ENCODE assay signal across 8 cellular contexts in the genomic region with DNA sequence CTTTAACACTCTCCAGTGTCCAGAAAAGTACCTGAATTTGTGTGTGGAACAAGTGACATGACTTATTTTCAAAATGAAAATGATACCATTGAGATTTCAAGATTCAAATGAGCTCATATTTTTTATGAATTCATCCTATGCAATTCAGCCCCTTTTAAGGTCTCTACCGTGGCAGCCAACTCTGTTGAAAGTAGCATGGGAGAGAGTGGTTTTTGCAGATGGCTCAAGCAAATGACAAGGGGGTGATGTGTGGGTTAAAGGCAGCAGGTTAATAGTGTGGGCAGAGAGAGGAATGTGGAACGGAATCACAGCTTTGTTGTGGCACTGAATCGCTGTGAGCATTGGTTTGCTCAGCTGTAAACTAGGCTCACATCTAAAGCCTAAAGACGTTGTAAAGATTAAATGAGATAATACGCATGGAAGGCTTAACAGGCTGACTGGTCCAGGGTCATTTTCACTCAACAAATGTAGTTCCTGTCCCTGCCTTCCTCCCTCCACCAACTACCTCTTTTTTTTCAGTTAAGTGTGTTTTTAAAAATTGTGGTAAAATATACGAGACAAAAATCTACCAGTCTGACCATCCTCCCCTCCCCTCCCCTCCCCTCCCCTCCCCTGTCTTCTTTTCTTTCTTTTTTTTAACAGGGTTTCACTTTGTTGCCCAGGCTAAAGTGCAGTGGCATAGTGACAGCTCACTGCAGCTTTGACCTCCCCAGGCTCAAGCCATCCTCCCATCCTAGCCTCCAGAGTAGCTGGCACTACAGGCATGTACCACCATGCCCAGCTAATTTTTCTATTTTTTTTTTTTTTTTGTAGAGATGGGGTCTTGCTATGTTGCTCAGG.
DNase-seq lines count a peak whose midpoint lies in the region; ATAC-seq and TF ChIP-seq lines count a peak whose summit lies in the region.

No MANE protein-coding gene starts in this region.

- H3K4me3 ChIP-seq in CD4-positive, CD25-positive, alpha-beta regulatory T cell (ENCODE audit: low read depth, low read length) = peak overlapping the region; percentile 52
- H3K4me3 ChIP-seq in HUES48 (ENCODE audit: low read depth, low read length) = no peak overlapping the region
- no peak overlapping the region for H3K4me3 ChIP-seq in vagina

- H3K27me3 ChIP-seq in CD4-positive, CD25-positive, alpha-beta regulatory T cell (ENCODE audit: control insufficient read depth, insufficient read depth, low read length) = no peaks in the 10 kb centered on the region
- 0 out of 2 replicates have a peak, but pooled peaks cover 2% of the 10 kb centered on the region for H3K27me3 ChIP-seq in HUES48 (ENCODE audit: control insufficient read depth, insufficient read depth, low read length)
- no peaks in the 10 kb centered on the region for H3K27me3 ChIP-seq in vagina

- H3K9me3 ChIP-seq in CD4-positive, CD25-positive, alpha-beta regulatory T cell (ENCODE audit: control insufficient read depth in 2 of 2, low read length in 2 of 2) = no peaks in the 10 kb centered on the region
- no peaks in the 10 kb centered on the region for H3K9me3 ChIP-seq in HUES48 (ENCODE audit: control insufficient read depth, insufficient read depth, low read length)
- no peaks in the 10 kb centered on the region for H3K9me3 ChIP-seq in vagina

- DNase-seq in CD4-positive, CD25-positive, alpha-beta regulatory T cell = peak in 2 of 3 donors; percentile 14 to 50
- DNase-seq in activated CD8-positive, alpha-beta T cell treated with anti-CD3 and anti-CD28 coated beads, Interleukin-2, amount 10 ng/mL, durations not matched to agents 7 days and 5 days = peak; percentile 68
- DNase-seq in memory B cell (ENCODE audit: low spot score in 2 of 2) (no peak), vagina (ENCODE audit: extremely low spot score in 2 of 2) (no peak), posterior cingulate gyrus (no peak)
- DNase-seq in NK-92 treated with Interleukin-12 subunit alpha and Interleukin-12 subunit beta, amount 100 ng/mL, for 24 hours (lab: John Stamatoyannopoulos, UW) = no peak

- no peaks in the 10 kb centered on the region for H3K36me3 Mint-ChIP-seq in CD4-positive, CD25-positive, alpha-beta regulatory T cell
- H3K36me3 Mint-ChIP-seq in activated CD8-positive, alpha-beta T cell treated with anti-CD3 and anti-CD28 coated beads, Interleukin-2, amount 10 ng/mL, durations not matched to agents 7 days and 5 days (ENCODE audit: low read depth) = peaks cover 1% of the 10 kb centered on the region
- no peaks in the 10 kb centered on the region for H3K36me3 Mint-ChIP-seq in memory B cell

- no peaks in the 10 kb centered on the region for H3K36me3 ChIP-seq in CD4-positive, CD25-positive, alpha-beta regulatory T cell (ENCODE audit: control insufficient read depth, insufficient read depth, low read length)
- H3K36me3 ChIP-seq in HUES48 (ENCODE audit: control insufficient read depth, insufficient read depth, low read length) (no peaks in the 10 kb centered on the region), vagina (no peaks in the 10 kb centered on the region)

- peaks cover 31% of the 10 kb centered on the region for H3K4me1 ChIP-seq in CD4-positive, CD25-positive, alpha-beta regulatory T cell (ENCODE audit: control insufficient read depth, insufficient read depth, low read length, poor library complexity, severe bottlenecking)
- H3K4me1 ChIP-seq in HUES48 (ENCODE audit: control insufficient read depth, insufficient read depth, low read length) (peaks cover 29% of the 10 kb centered on the region), vagina (peaks cover 18% of the 10 kb centered on the region)

- CTCF ChIA-PET in activated CD8-positive, alpha-beta T cell treated with anti-CD3 and anti-CD28 coated beads, Interleukin-2, amount 10 ng/mL, durations not matched to agents 7 days and 5 days (lab: Charles Lee) = interaction anchor here (0.8 to 4.0 kb wide), 29 partner anchors 9 to 234 kb away, joined by 3 to 19 read pairs (median 5); no protein-coding TSS in a partner anchor

- intact Hi-C loops in vagina (cut with DNase I) (no loop called here), posterior cingulate gyrus (cut with DNase I) (no loop called here)

- POLR2A ChIA-PET in activated CD8-positive, alpha-beta T cell treated with anti-CD3 and anti-CD28 coated beads, Interleukin-2, amount 10 ng/mL, durations not matched to agents 7 days and 5 days (lab: Charles Lee) = interaction anchor here (0.6 to 3.3 kb wide), 31 partner anchors 14 to 207 kb away, joined by 3 to 20 read pairs (median 4); partner anchors contain the start of gene ZNF217

- no peak for TF ChIP-seq CTCF in vagina (IDR thresholded peaks at IDR 0.05)

- no peaks in the 10 kb centered on the region for H3K27me3 Mint-ChIP-seq in CD4-positive, CD25-positive, alpha-beta regulatory T cell
- no peaks in the 10 kb centered on the region for H3K27me3 Mint-ChIP-seq in activated CD8-positive, alpha-beta T cell treated with anti-CD3 and anti-CD28 coated beads, Interleukin-2, amount 10 ng/mL, durations not matched to agents 7 days and 5 days (ENCODE audit: low read depth)
- no peaks in the 10 kb centered on the region for H3K27me3 Mint-ChIP-seq in memory B cell

- no peaks in the 10 kb centered on the region for H3K9me3 Mint-ChIP-seq in CD4-positive, CD25-positive, alpha-beta regulatory T cell
- H3K9me3 Mint-ChIP-seq in activated CD8-positive, alpha-beta T cell treated with anti-CD3 and anti-CD28 coated beads, Interleukin-2, amount 10 ng/mL, durations not matched to agents 7 days and 5 days (ENCODE audit: insufficient read depth) = no peaks in the 10 kb centered on the region
- no peaks in the 10 kb centered on the region for H3K9me3 Mint-ChIP-seq in memory B cell

- H3K27ac ChIP-seq in CD4-positive, CD25-positive, alpha-beta regulatory T cell (ENCODE audit: insufficient read depth, low read length, poor library complexity, severe bottlenecking) = peak overlapping the region; percentile 64
- H3K27ac ChIP-seq in HUES48 (ENCODE audit: low read depth, low read length) = peak overlapping the region; percentile 16
- peak overlapping the region; percentile 50 for H3K27ac ChIP-seq in vagina

- H3K4me1 Mint-ChIP-seq in CD4-positive, CD25-positive, alpha-beta regulatory T cell = peaks cover 15 to 41% (median 31%) of the 10 kb centered on the region in 4 donors
- peaks cover 73% of the 10 kb centered on the region for H3K4me1 Mint-ChIP-seq in activated CD8-positive, alpha-beta T cell treated with anti-CD3 and anti-CD28 coated beads, Interleukin-2, amount 10 ng/mL, durations not matched to agents 7 days and 5 days (ENCODE audit: low read depth)
- H3K4me1 Mint-ChIP-seq in memory B cell = peaks cover 28% of the 10 kb centered on the region

- H3K4me3 Mint-ChIP-seq in CD4-positive, CD25-positive, alpha-beta regulatory T cell = peak overlapping the region; percentile 8 to 77 (median 70)
- peak overlapping the region; percentile 49 for H3K4me3 Mint-ChIP-seq in activated CD8-positive, alpha-beta T cell treated with anti-CD3 and anti-CD28 coated beads, Interleukin-2, amount 10 ng/mL, durations not matched to agents 7 days and 5 days
- peak overlapping the region; percentile 31 for H3K4me3 Mint-ChIP-seq in memory B cell

- peak; percentile 10 to 24 for ATAC-seq in CD4-positive, CD25-positive, alpha-beta regulatory T cell (ENCODE audit: low read depth in 2 of 2)
- ATAC-seq in GM21381 (IDR thresholded peaks at IDR 0.05; ENCODE audit: unreplicated experiment) = peak; percentile 60
- peak; percentile 66 for ATAC-seq in activated CD8-positive, alpha-beta T cell treated with anti-CD3 and anti-CD28 coated beads, Interleukin-2, amount 10 ng/mL, durations not matched to agents 7 days and 5 days
- ATAC-seq in memory B cell (ENCODE audit: low read depth) = peak; percentile 56

- H3K9ac ChIP-seq in HUES48 (ENCODE audit: low read depth, low read length) = no peak overlapping the region

- no peak for TF ChIP-seq POLR2A in vagina (IDR thresholded peaks at IDR 0.05)

- H3K27ac Mint-ChIP-seq in CD4-positive, CD25-positive, alpha-beta regulatory T cell = peak overlapping the region; percentile 92 to 99 (median 96)
- H3K27ac Mint-ChIP-seq in activated CD8-positive, alpha-beta T cell treated with anti-CD3 and anti-CD28 coated beads, Interleukin-2, amount 10 ng/mL, durations not matched to agents 7 days and 5 days = peak overlapping the region; percentile 97
- peak overlapping the region; percentile 89 for H3K27ac Mint-ChIP-seq in memory B cell

Comparison
In these comparisons a context has a peak if more than half of its experiments do, and no peak if none do; other contexts are left out.
1. DNase-seq: peak in CD4-positive, CD25-positive, alpha-beta regulatory T cell (2 of 3) and activated CD8-positive, alpha-beta T cell treated with anti-CD3 and anti-CD28 coated beads, Interleukin-2, amount 10 ng/mL, durations not matched to agents 7 days and 5 days (single experiment); none in memory B cell (0 of 2), vagina (0 of 2), NK-92 treated with Interleukin-12 subunit alpha and Interleukin-12 subunit beta, amount 100 ng/mL, for 24 hours (single experiment) and posterior cingulate gyrus (0 of 10).
2. Peak in every context shown above with its lines, with median percentiles within 50 percentile points of each other: ATAC-seq, H3K27ac ChIP-seq, H3K27ac Mint-ChIP-seq and H3K4me3 Mint-ChIP-seq.